Comparison of ENCODE assay signal across 24 cellular contexts in the genomic region with DNA sequence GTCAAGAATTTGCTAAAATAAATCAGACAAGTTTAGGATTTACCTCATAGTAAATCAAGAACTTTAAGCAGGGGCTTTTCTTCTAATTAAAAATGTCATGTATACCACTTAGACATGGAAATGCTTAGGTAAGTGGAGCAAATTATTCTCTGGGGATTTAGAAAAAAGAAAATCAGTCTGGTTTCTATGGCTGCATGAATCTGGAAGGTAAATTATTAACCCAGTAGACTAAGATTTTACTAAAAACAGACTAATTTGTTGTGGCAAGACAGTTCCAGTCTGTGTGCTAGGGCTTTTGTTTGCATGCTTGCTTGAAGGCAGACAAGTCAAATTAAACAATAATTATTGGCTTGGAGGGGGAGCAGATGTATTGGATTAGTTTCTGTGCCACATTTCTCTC.
"Had no signal": no experiment of that assay in that cellular context is flagged by ENCODE, and none has a peak within 500 bp of the region (broad histone marks: within the 10 kb centered on the region; RNA-seq: fewer than 3 reads in every experiment).

No MANE protein-coding gene starts in this region.

- FAIRE-seq: endothelial cell of umbilical vein had no signal

- H3K27ac ChIP-seq: ovary, transverse colon had no signal

- H3K4me3 ChIP-seq: breast epithelium, heart right ventricle, ovary, smooth muscle cell, transverse colon had no signal

- DNase-seq: activated CD4-positive, alpha-beta T cell treated with anti-CD3 and anti-CD28 coated beads, Interleukin-2, amount 10 ng/mL, durations not matched to agents 7 days and 5 days; activated CD4-positive, CD25-positive, alpha-beta regulatory T cell treated with anti-CD3 and anti-CD28 coated beads, Interleukin-2, amount 50 U/mL, for 72 hours; activated CD8-positive, alpha-beta memory T cell treated with anti-CD3 and anti-CD28 coated beads, Interleukin-2, amount 10 ng/mL, durations not matched to agents 7 days and 5 days; activated CD8-positive, alpha-beta T cell treated with anti-CD3 and anti-CD28 coated beads, Interleukin-2, amount 10 ng/mL, durations not matched to agents 7 days and 5 days; activated T-cell treated with anti-CD3 and anti-CD28 coated beads, Interleukin-2, amount 50 U/mL, for 48 hours; central memory CD4-positive, alpha-beta T cell; heart right ventricle; left cardiac atrium; left ventricle myocardium superior; mammary epithelial cell; naive B cell; ovary; retina; stimulated activated CD4-positive, alpha-beta T cell treated with anti-CD3 and anti-CD28 coated beads, Interleukin-1b, Interleukin-23, amount 100 ng/mL, for 48 hours; stimulated activated CD4-positive, alpha-beta T cell treated with anti-CD3 and anti-CD28 coated beads, Interleukin-4, amount 100 ng/mL, for 4 hours; stimulated activated CD8-positive, alpha-beta memory T cell treated with anti-CD3 and anti-CD28 coated beads, Interleukin-4, amount 100 ng/mL, for 48 hours; T-helper 17 cell; T1000; transverse colon had no signal

- ATAC-seq: activated CD8-positive, alpha-beta memory T cell treated with anti-CD3 and anti-CD28 coated beads, Interleukin-2, amount 10 ng/mL, durations not matched to agents 7 days and 5 days; activated CD8-positive, alpha-beta T cell treated with anti-CD3 and anti-CD28 coated beads, Interleukin-2, amount 10 ng/mL, durations not matched to agents 7 days and 5 days; activated naive CD4-positive, alpha-beta T cell treated with anti-CD3 and anti-CD28 coated beads, Interleukin-2, amount 50 U/mL, for 72 hours; stimulated activated memory B cell treated with anti-CD40 and anti-IgM and Interleukin-4, amounts not matched to agents 10 μg/mL and 1 μg/mL and 100 μg/mL, for 72 hours; T-helper 17 cell had no signal

- H3K27me3 ChIP-seq: heart right ventricle, ovary, transverse colon had no signal

- H3K4me1 ChIP-seq: breast epithelium, transverse colon had no signal

- H3K36me3 ChIP-seq: breast epithelium, heart right ventricle, ovary, transverse colon had no signal

- H3K9me3 ChIP-seq: breast epithelium, ovary, transverse colon had no signal
